ENCODE assay signal across 1 cellular context in genomic region chr13:109783447-109783814, GRCh38.
TF ChIP-seq lines count a peak whose summit lies in the region.

No MANE protein-coding gene starts in this region.

TF ChIP-seq in GM23338, 12 proteins besides CTCF, POLR2A, EP300 and RAD21 (continued from another document):
- TF ChIP-seq, protein P1, sequence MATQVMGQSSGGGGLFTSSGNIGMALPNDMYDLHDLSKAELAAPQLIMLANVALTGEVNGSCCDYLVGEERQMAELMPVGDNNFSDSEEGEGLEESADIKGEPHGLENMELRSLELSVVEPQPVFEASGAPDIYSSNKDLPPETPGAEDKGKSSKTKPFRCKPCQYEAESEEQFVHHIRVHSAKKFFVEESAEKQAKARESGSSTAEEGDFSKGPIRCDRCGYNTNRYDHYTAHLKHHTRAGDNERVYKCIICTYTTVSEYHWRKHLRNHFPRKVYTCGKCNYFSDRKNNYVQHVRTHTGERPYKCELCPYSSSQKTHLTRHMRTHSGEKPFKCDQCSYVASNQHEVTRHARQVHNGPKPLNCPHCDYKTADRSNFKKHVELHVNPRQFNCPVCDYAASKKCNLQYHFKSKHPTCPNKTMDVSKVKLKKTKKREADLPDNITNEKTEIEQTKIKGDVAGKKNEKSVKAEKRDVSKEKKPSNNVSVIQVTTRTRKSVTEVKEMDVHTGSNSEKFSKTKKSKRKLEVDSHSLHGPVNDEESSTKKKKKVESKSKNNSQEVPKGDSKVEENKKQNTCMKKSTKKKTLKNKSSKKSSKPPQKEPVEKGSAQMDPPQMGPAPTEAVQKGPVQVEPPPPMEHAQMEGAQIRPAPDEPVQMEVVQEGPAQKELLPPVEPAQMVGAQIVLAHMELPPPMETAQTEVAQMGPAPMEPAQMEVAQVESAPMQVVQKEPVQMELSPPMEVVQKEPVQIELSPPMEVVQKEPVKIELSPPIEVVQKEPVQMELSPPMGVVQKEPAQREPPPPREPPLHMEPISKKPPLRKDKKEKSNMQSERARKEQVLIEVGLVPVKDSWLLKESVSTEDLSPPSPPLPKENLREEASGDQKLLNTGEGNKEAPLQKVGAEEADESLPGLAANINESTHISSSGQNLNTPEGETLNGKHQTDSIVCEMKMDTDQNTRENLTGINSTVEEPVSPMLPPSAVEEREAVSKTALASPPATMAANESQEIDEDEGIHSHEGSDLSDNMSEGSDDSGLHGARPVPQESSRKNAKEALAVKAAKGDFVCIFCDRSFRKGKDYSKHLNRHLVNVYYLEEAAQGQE (IDR thresholded peaks at IDR 0.05; ENCODE audit: unreplicated experiment): no peak
- TF ChIP-seq ZNF331 (CRISPR knock-in tag; IDR thresholded peaks at IDR 0.05; ENCODE audit: low read depth) (no peak), JUNB (IDR thresholded peaks at IDR 0.05; ENCODE audit: unreplicated experiment) (no peak), STAT1 (IDR thresholded peaks at IDR 0.05; ENCODE audit: unreplicated experiment) (no peak), POLR2AphosphoS5 (IDR thresholded peaks at IDR 0.05; ENCODE audit: low read depth) (no peak), NANOG (IDR thresholded peaks at IDR 0.05; ENCODE audit: borderline replicate concordance) (no peak)
- TF ChIP-seq, protein P2, sequence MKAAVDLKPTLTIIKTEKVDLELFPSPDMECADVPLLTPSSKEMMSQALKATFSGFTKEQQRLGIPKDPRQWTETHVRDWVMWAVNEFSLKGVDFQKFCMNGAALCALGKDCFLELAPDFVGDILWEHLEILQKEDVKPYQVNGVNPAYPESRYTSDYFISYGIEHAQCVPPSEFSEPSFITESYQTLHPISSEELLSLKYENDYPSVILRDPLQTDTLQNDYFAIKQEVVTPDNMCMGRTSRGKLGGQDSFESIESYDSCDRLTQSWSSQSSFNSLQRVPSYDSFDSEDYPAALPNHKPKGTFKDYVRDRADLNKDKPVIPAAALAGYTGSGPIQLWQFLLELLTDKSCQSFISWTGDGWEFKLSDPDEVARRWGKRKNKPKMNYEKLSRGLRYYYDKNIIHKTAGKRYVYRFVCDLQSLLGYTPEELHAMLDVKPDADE (IDR thresholded peaks at IDR 0.05): no peak
